ENCODE assay signal across 14 cellular contexts in genomic region chr9:71816782-71817549, GRCh38. TPM values are rescaled to one million over a fixed set of nuclear protein-coding genes. Genes with fewer than 3 reads are reported as not detected.
A peak's percentile ranks its signal among the peaks of the same experiment; 100 is the strongest.
DNase-seq lines count a peak whose midpoint lies in the region; ATAC-seq and TF ChIP-seq lines count a peak whose summit lies in the region.
"Had no signal": no experiment of that assay in that cellular context is flagged by ENCODE, and none has a peak within 500 bp of the region (broad histone marks: within the 10 kb centered on the region; RNA-seq: fewer than 3 reads in every experiment).

No MANE protein-coding gene starts in this region.

- H3K27ac Mint-ChIP-seq in Calu3 (ENCODE audit: unreplicated experiment) (peak overlapping the region; percentile 32), naive B cell (peak overlapping the region in 5 of 6 donors; percentile 43 to 94 (median 86))
- H3K27ac Mint-ChIP-seq in effector memory CD8-positive, alpha-beta T cell = peak overlapping the region; percentile 19 to 46

- DNase-seq in Calu3 = peak; percentile 1
- peak; percentile 12 for DNase-seq in LHCN-M2 (ENCODE audit: low read depth)
- DNase-seq in effector memory CD8-positive, alpha-beta T cell = no peak
- DNase-seq in naive B cell = no peak
- no peak for DNase-seq in activated T-cell treated with anti-CD3 and anti-CD28 coated beads, Interleukin-2, amount 50 U/mL, for 48 hours
- DNase-seq in T-helper 1 cell = no peak
- DNase-seq in mesendoderm = no peak
- DNase-seq: activated CD4-positive, CD25-positive, alpha-beta regulatory T cell treated with anti-CD3 and anti-CD28 coated beads, Interleukin-2, amount 50 U/mL, for 72 hours; activated T-cell treated with anti-CD3 and anti-CD28 coated beads for 4 hours; amniotic stem cell; IMR-90; NCI-H187 had no signal

- H2BK5ac ChIP-seq in mesendoderm (ENCODE audit: low read length) = no peak overlapping the region

- no peak overlapping the region for H3K18ac ChIP-seq in mesendoderm (ENCODE audit: low read length)

- no peak overlapping the region for H3K9ac ChIP-seq in mesendoderm (ENCODE audit: low read length)

- no peak overlapping the region for H2AK5ac ChIP-seq in mesendoderm (ENCODE audit: low read length)

- H3K4me3 Mint-ChIP-seq in Calu3 (ENCODE audit: low read depth, unreplicated experiment) = peak overlapping the region; percentile 44
- peak overlapping the region in 1 of 2 donors; percentile 13 for H3K4me3 Mint-ChIP-seq in effector memory CD8-positive, alpha-beta T cell
- peak overlapping the region; percentile 1 to 82 (median 66) for H3K4me3 Mint-ChIP-seq in naive B cell

- H2BK120ac ChIP-seq in mesendoderm (ENCODE audit: low read depth, low read length) = no peak overlapping the region

- H4K5ac ChIP-seq in mesendoderm (ENCODE audit: low read length) = no peak overlapping the region

- H3K4me1 Mint-ChIP-seq in Calu3 (ENCODE audit: low read depth, unreplicated experiment) (peaks cover 17% of the 10 kb centered on the region), naive B cell (peaks cover 26 to 60% (median 38%) of the 10 kb centered on the region in 3 donors)
- peaks cover 8 to 9% of the 10 kb centered on the region in 2 donors for H3K4me1 Mint-ChIP-seq in effector memory CD8-positive, alpha-beta T cell (ENCODE audit: low read depth in 2 of 2)

- no peaks in the 10 kb centered on the region for H3K36me3 ChIP-seq in mesendoderm (ENCODE audit: control insufficient read depth, insufficient read depth, low read length)
- no peaks in the 10 kb centered on the region for H3K36me3 ChIP-seq in gastroesophageal sphincter

- H3K27me3 ChIP-seq in mesendoderm (ENCODE audit: insufficient read depth, low read length, poor library complexity) (no peaks in the 10 kb centered on the region), gastroesophageal sphincter (no peaks in the 10 kb centered on the region)
- H3K27me3 ChIP-seq: testis had no signal

- TF ChIP-seq POLR2A in gastroesophageal sphincter (IDR thresholded peaks at IDR 0.05) = no peak

- H4K8ac ChIP-seq in mesendoderm (ENCODE audit: low read depth, low read length) = no peak overlapping the region

- TF ChIP-seq EP300 in gastroesophageal sphincter (IDR thresholded peaks at IDR 0.05) = no peak

- WGBS in mesendoderm (ENCODE audit: extremely low coverage, insufficient coverage, low lambda C conversion rate) = no CpG with 5 or more reads among the region's 11 CpGs
- WGBS in gastroesophageal sphincter (ENCODE audit: low coverage in 1 of 2), 2 donors = 69 to 71% methylated on average over 11 of the region's 11 CpGs

- no peak for ATAC-seq in effector memory CD8-positive, alpha-beta T cell (replicated peaks)
- ATAC-seq in naive B cell (ENCODE audit: low read depth in 2 of 2) (no peak), gastroesophageal sphincter (no peak)

- H3K36me3 Mint-ChIP-seq in Calu3 (ENCODE audit: insufficient read depth, unreplicated experiment) (no peaks in the 10 kb centered on the region), naive B cell (no peaks in the 10 kb centered on the region)
- peaks cover 3% of the 10 kb centered on the region for H3K36me3 Mint-ChIP-seq in effector memory CD8-positive, alpha-beta T cell (ENCODE audit: insufficient read depth)

- H3K9me3 ChIP-seq in gastroesophageal sphincter = no peaks in the 10 kb centered on the region
- H3K9me3 ChIP-seq: testis had no signal

- TF ChIP-seq CTCF in Calu3 (IDR thresholded peaks at IDR 0.05; ENCODE audit: unreplicated experiment) (no peak), gastroesophageal sphincter (IDR thresholded peaks at IDR 0.05) (no peak)

- no peaks in the 10 kb centered on the region for H3K79me2 ChIP-seq in mesendoderm (ENCODE audit: control insufficient read depth, insufficient read depth, low read length)

- H2BK15ac ChIP-seq in mesendoderm (replicated peaks; ENCODE audit: low read depth) = no peak overlapping the region

- no TSS peak for BruUV-seq in Calu3 (replicated peaks; lab: Mats Ljungman, UMichigan)

- intact Hi-C loops in Calu3 (cut with micrococcal nuclease; ENCODE audit: unreplicated experiment) = loop anchor here (5.0 kb wide), 1 partner anchor 95 kb away; the partner anchor contains the start of genes ABHD17B and C9orf85

- H3K79me1 ChIP-seq in mesendoderm (ENCODE audit: low read length) = no peaks in the 10 kb centered on the region

- no peak overlapping the region for H3K4me2 ChIP-seq in mesendoderm (ENCODE audit: low read length)

- H3K4me1 ChIP-seq in mesendoderm (ENCODE audit: control insufficient read depth, low read depth, low read length) (no peaks in the 10 kb centered on the region), gastroesophageal sphincter (peaks cover 0 to 4% (median 0%) of the 10 kb centered on the region in 3 donors)

- no peak overlapping the region for H3K4me3 ChIP-seq in mesendoderm (ENCODE audit: low read length)
- no peak overlapping the region for H3K4me3 ChIP-seq in gastroesophageal sphincter
- H3K4me3 ChIP-seq: testis had no signal

- no peak overlapping the region for H3K56ac ChIP-seq in mesendoderm (ENCODE audit: low read length)

- H3K9me3 Mint-ChIP-seq in Calu3 (ENCODE audit: low read depth, unreplicated experiment) (no peaks in the 10 kb centered on the region), naive B cell (no peaks in the 10 kb centered on the region)
- H3K9me3 Mint-ChIP-seq in effector memory CD8-positive, alpha-beta T cell = no peaks in the 10 kb centered on the region

- H3K27ac ChIP-seq in mesendoderm (ENCODE audit: low read depth, low read length) (no peak overlapping the region), gastroesophageal sphincter (no peak overlapping the region)

- CTCF ChIA-PET in Calu3 (lab: Charles Lee) = interaction anchor here (1.9 kb wide), 1 partner anchor 10 kb away, joined by 7 read pairs; no protein-coding TSS in a partner anchor

- H3K23ac ChIP-seq in mesendoderm (ENCODE audit: low read length) = no peak overlapping the region

- H3K4ac ChIP-seq in mesendoderm (ENCODE audit: low read depth, low read length) = no peak overlapping the region

- no peaks in the 10 kb centered on the region for H3K27me3 Mint-ChIP-seq in Calu3 (ENCODE audit: unreplicated experiment)
- no peaks in the 10 kb centered on the region for H3K27me3 Mint-ChIP-seq in effector memory CD8-positive, alpha-beta T cell
- H3K27me3 Mint-ChIP-seq in naive B cell = no peaks in the 10 kb centered on the region

RNA-seq across cellular contexts. Expression of gene CEMIP2, which starts 48.7 kb away (rescaled TPM):
- total RNA-seq in Calu3 (2022) (89.0 and 122 TPM in 2 replicates), LHCN-M2 (2014; rRNA removed) (19.8 and 25.7 TPM in 2 replicates), gastroesophageal sphincter (10 to 100 TPM in 3 of 4 donors, 1 to 10 TPM in 1; 8.1 to 84.5 (median 17.4) TPM)
- 16.4 TPM for polyA plus RNA-seq in LHCN-M2 (2012)
- 10 to 100 TPM; 28.7 to 51.7 (median 41.8) TPM for polyA plus RNA-seq in naive B cell (ENCODE audit: low read depth in 6 of 6)
- 48.1 TPM for polyA plus RNA-seq in mesendoderm (2013, experiment 1 of 2)
- 48.6 TPM for polyA plus RNA-seq in mesendoderm (2013, experiment 2 of 2)

Comparison
In these comparisons a context has a peak if more than half of its experiments do, and no peak if none do; other contexts are left out.
1. DNase-seq: peak in Calu3 (single experiment) and LHCN-M2 (single experiment); none in effector memory CD8-positive, alpha-beta T cell (0 of 3), naive B cell (single experiment), activated T-cell treated with anti-CD3 and anti-CD28 coated beads, Interleukin-2, amount 50 U/mL, for 48 hours (0 of 2), T-helper 1 cell (0 of 5) and mesendoderm (single experiment).
2. H3K27ac Mint-ChIP-seq: peak in every context shown above with its lines; median percentile 86 in naive B cell; 32 in effector memory CD8-positive, alpha-beta T cell; 32 in Calu3.